In the genomic region with DNA sequence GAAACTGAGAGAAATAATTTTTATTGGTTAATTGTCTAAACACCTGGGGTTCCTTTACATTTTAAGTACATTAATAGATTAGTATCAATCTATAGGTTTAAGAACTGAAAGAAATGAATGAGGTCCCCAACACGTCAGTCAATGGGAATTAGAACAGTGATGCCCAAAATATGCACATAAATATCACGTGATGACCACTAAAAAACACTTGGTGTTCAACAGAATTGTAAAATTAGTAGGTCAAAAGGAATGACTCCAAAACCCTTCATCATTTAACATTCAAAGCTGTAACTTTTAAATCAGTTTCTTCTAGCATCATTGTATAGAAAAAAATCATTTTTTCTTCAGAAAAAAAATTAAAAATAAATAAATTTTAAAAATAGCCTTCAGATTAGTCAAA, we compare ENCODE assay signal across 29 cellular contexts.
"Had no signal": no experiment of that assay in that cellular context is flagged by ENCODE, and none has a peak within 500 bp of the region (broad histone marks: within the 10 kb centered on the region; RNA-seq: fewer than 3 reads in every experiment).

No MANE protein-coding gene starts in this region.

- H3K27me3 ChIP-seq: stomach, suprapubic skin, testis, thyroid gland, tibial artery, tibial nerve, transverse colon, upper lobe of left lung, upper lobe of right lung, uterus, vagina had no signal

- H3K4me3 ChIP-seq: stomach, suprapubic skin, testis, thoracic aorta, thyroid gland, tibial artery, tibial nerve, transverse colon, upper lobe of left lung, upper lobe of right lung, uterus, vagina had no signal

- H3K36me3 ChIP-seq: stomach, suprapubic skin, thoracic aorta, thyroid gland, tibial artery, tibial nerve, transverse colon, upper lobe of left lung, upper lobe of right lung, uterus, vagina had no signal

- ATAC-seq: stimulated activated effector memory CD8-positive, alpha-beta T cell treated with anti-CD3 and anti-CD28 coated beads, Interleukin-12 subunit alpha, Interleukin-12 subunit beta, amount 100 ng/mL, for 72 hours; stimulated activated naive B cell treated with anti-CD40 and anti-IgM and Interleukin-4, amounts not matched to agents 10 μg/mL and 1 μg/mL and 100 μg/mL, for 72 hours; stimulated activated naive CD8-positive, alpha-beta T cell treated with anti-CD3 and anti-CD28 coated beads, Interleukin-15, amount 100 ng/mL, for 72 hours; stimulated activated naive CD8-positive, alpha-beta T cell treated with anti-CD3 and anti-CD28 coated beads, Interleukin-15, Interleukin-2, amounts not matched to agents 100 U/mL and 50 U/mL, for 24 hours; upper lobe of right lung had no signal

- H3K27ac Mint-ChIP-seq: stimulated activated effector memory CD8-positive, alpha-beta T cell treated with anti-CD3 and anti-CD28 coated beads, Interleukin-12 subunit alpha, Interleukin-12 subunit beta, amount 100 ng/mL, for 72 hours; stimulated activated memory B cell treated with anti-CD40 and anti-IgM and Interleukin-4, amounts not matched to agents 10 μg/mL and 1 μg/mL and 100 μg/mL, for 72 hours; stimulated activated naive B cell treated with anti-CD40 and anti-IgM and Interleukin-4, amounts not matched to agents 10 μg/mL and 1 μg/mL and 100 μg/mL, for 72 hours; stimulated activated naive CD8-positive, alpha-beta T cell treated with anti-CD3 and anti-CD28 coated beads, Interleukin-15, amount 100 ng/mL, for 72 hours; stimulated activated naive CD8-positive, alpha-beta T cell treated with anti-CD3 and anti-CD28 coated beads, Interleukin-15, Interleukin-2, amounts not matched to agents 100 ng/mL and 50 ng/mL, for 24 hours; type B pancreatic cell had no signal

- H3K4me1 Mint-ChIP-seq: stimulated activated effector memory CD8-positive, alpha-beta T cell treated with anti-CD3 and anti-CD28 coated beads, Interleukin-12 subunit alpha, Interleukin-12 subunit beta, amount 100 ng/mL, for 72 hours; stimulated activated memory B cell treated with anti-CD40 and anti-IgM and Interleukin-4, amounts not matched to agents 10 μg/mL and 1 μg/mL and 100 μg/mL, for 72 hours; stimulated activated naive B cell treated with anti-CD40 and anti-IgM and Interleukin-4, amounts not matched to agents 10 μg/mL and 1 μg/mL and 100 μg/mL, for 72 hours; stimulated activated naive CD8-positive, alpha-beta T cell treated with anti-CD3 and anti-CD28 coated beads, Interleukin-15, amount 100 ng/mL, for 72 hours had no signal

- H3K36me3 Mint-ChIP-seq: stimulated activated effector memory CD8-positive, alpha-beta T cell treated with anti-CD3 and anti-CD28 coated beads, Interleukin-12 subunit alpha, Interleukin-12 subunit beta, amount 100 ng/mL, for 72 hours; stimulated activated memory B cell treated with anti-CD40 and anti-IgM and Interleukin-4, amounts not matched to agents 10 μg/mL and 1 μg/mL and 100 μg/mL, for 72 hours; stimulated activated naive B cell treated with anti-CD40 and anti-IgM and Interleukin-4, amounts not matched to agents 10 μg/mL and 1 μg/mL and 100 μg/mL, for 72 hours had no signal

- H3K27ac ChIP-seq: stomach, suprapubic skin, testis, thoracic aorta, thyroid gland, tibial artery, tibial nerve, transverse colon, upper lobe of left lung, upper lobe of right lung, uterus, vagina had no signal

- H3K9me3 Mint-ChIP-seq: stimulated activated effector memory CD8-positive, alpha-beta T cell treated with anti-CD3 and anti-CD28 coated beads, Interleukin-12 subunit alpha, Interleukin-12 subunit beta, amount 100 ng/mL, for 72 hours; stimulated activated memory B cell treated with anti-CD40 and anti-IgM and Interleukin-4, amounts not matched to agents 10 μg/mL and 1 μg/mL and 100 μg/mL, for 72 hours; stimulated activated naive CD8-positive, alpha-beta T cell treated with anti-CD3 and anti-CD28 coated beads, Interleukin-15, amount 100 ng/mL, for 72 hours; type B pancreatic cell had no signal

- FAIRE-seq: urothelium cell line had no signal

- H3K27me3 Mint-ChIP-seq: stimulated activated memory B cell treated with anti-CD40 and anti-IgM and Interleukin-4, amounts not matched to agents 10 μg/mL and 1 μg/mL and 100 μg/mL, for 72 hours; stimulated activated naive B cell treated with anti-CD40 and anti-IgM and Interleukin-4, amounts not matched to agents 10 μg/mL and 1 μg/mL and 100 μg/mL, for 72 hours; stimulated activated naive CD8-positive, alpha-beta T cell treated with anti-CD3 and anti-CD28 coated beads, Interleukin-15, amount 100 ng/mL, for 72 hours; stimulated activated naive CD8-positive, alpha-beta T cell treated with anti-CD3 and anti-CD28 coated beads, Interleukin-15, Interleukin-2, amounts not matched to agents 100 ng/mL and 50 ng/mL, for 24 hours; type B pancreatic cell had no signal

- H3K4me1 ChIP-seq: suprapubic skin, testis, thyroid gland, tibial nerve, transverse colon, upper lobe of left lung, upper lobe of right lung, uterus, vagina had no signal

- H3K4me3 Mint-ChIP-seq: stimulated activated effector memory CD8-positive, alpha-beta T cell treated with anti-CD3 and anti-CD28 coated beads, Interleukin-12 subunit alpha, Interleukin-12 subunit beta, amount 100 ng/mL, for 72 hours; stimulated activated memory B cell treated with anti-CD40 and anti-IgM and Interleukin-4, amounts not matched to agents 10 μg/mL and 1 μg/mL and 100 μg/mL, for 72 hours; stimulated activated naive B cell treated with anti-CD40 and anti-IgM and Interleukin-4, amounts not matched to agents 10 μg/mL and 1 μg/mL and 100 μg/mL, for 72 hours; stimulated activated naive CD8-positive, alpha-beta T cell treated with anti-CD3 and anti-CD28 coated beads, Interleukin-15, amount 100 ng/mL, for 72 hours; stimulated activated naive CD8-positive, alpha-beta T cell treated with anti-CD3 and anti-CD28 coated beads, Interleukin-15, Interleukin-2, amounts not matched to agents 100 ng/mL and 50 ng/mL, for 24 hours; type B pancreatic cell had no signal

- H3K9me3 ChIP-seq: suprapubic skin, testis, thyroid gland, tibial artery, upper lobe of left lung, upper lobe of right lung, vagina had no signal

- DNase-seq: stimulated activated CD4-positive, alpha-beta T cell treated with anti-CD3 and anti-CD28 coated beads, Interleukin-2, amount 100 ng/mL, for 48 hours; stimulated activated CD4-positive, alpha-beta T cell treated with anti-CD3 and anti-CD28 coated beads, Interleukin-4, amount 100 ng/mL, for 1 hour; stimulated activated CD4-positive, alpha-beta T cell treated with anti-CD3 and anti-CD28 coated beads, Interleukin-4, amount 100 ng/mL, for 24 hours; stimulated activated CD4-positive, alpha-beta T cell treated with anti-CD3 and anti-CD28 coated beads, Interleukin-4, amount 100 ng/mL, for 4 hours; stimulated activated CD8-positive, alpha-beta memory T cell treated with anti-CD3 and anti-CD28 coated beads, Interleukin-4, amount 100 ng/mL, for 48 hours; stimulated activated naive B cell treated with anti-CD40 and anti-IgM and Interleukin-4, amounts not matched to agents 10 μg/mL and 1 μg/mL and 100 μg/mL, for 72 hours; stimulated activated naive CD4-positive, alpha-beta T cell; stimulated activated naive CD4-positive, alpha-beta T cell treated with Interleukin-2 at 50 U/mL for 16 hours; stimulated activated naive CD8-positive, alpha-beta T cell treated with anti-CD3 and anti-CD28 coated beads, Interleukin-15, amount 100 ng/mL, for 72 hours; stimulated activated naive CD8-positive, alpha-beta T cell treated with anti-CD3 and anti-CD28 coated beads, Interleukin-15, Interleukin-2, amounts not matched to agents 100 U/mL and 50 U/mL, for 24 hours; stomach; substantia nigra; testis; thyroid gland; tibial artery; transverse colon; trophoblast cell; upper lobe of left lung; upper lobe of right lung; uterus had no signal
